In genomic region chr6:84392292-84392691, GRCh38 we compare ENCODE assay signal across 20 cellular contexts.
A peak's percentile ranks its signal among the peaks of the same experiment; 100 is the strongest.
DNase-seq lines count a peak whose midpoint lies in the region; ATAC-seq and TF ChIP-seq lines count a peak whose summit lies in the region.
"Had no signal": no experiment of that assay in that cellular context is flagged by ENCODE, and none has a peak within 500 bp of the region (broad histone marks: within the 10 kb centered on the region; RNA-seq: fewer than 3 reads in every experiment).

No MANE protein-coding gene starts in this region.

- H3K27ac ChIP-seq in body of pancreas = no peak overlapping the region
- H3K27ac ChIP-seq: 22Rv1, A549, GM23248, HL-60 had no signal

- DNase-seq in AG08395 (ENCODE audit: low spot score) = peak; percentile 20
- peak; percentile 50 for DNase-seq in HFF-Myc (ENCODE audit: extremely low read depth, low read depth)
- DNase-seq in fibroblast of mammary gland (ENCODE audit: low read depth) = peak; percentile 34
- no peak for DNase-seq in body of pancreas
- no peak for DNase-seq in mucosa of gallbladder (ENCODE audit: low spot score)
- DNase-seq: BE2C; C1 segment of cervical spinal cord; CD4-positive, CD25-positive, alpha-beta regulatory T cell; DMS153; DMS79; GF-D8; GM23248 had no signal

- H3K27me3 ChIP-seq in body of pancreas = no peaks in the 10 kb centered on the region
- H3K27me3 ChIP-seq: BE2C had no signal

- no peak for TF ChIP-seq POLR2A in body of pancreas (IDR thresholded peaks at IDR 0.05)

- no peaks in the 10 kb centered on the region for H3K4me1 ChIP-seq in body of pancreas
- H3K4me1 ChIP-seq: A549, BE2C, HAP-1 had no signal

- H3K36me3 ChIP-seq in body of pancreas (replicated peaks in 1 of 2; ENCODE audit: insufficient read depth in 1 of 2, low read depth in 2 of 2) = no peaks in the 10 kb centered on the region
- H3K36me3 ChIP-seq: BE2C, HAP-1 had no signal

- TF ChIP-seq CTCF in HFF-Myc (IDR thresholded peaks at IDR 0.05; ENCODE audit: low read depth, low read length, missing control alignments) (no peak), fibroblast of mammary gland (conservative IDR thresholded peaks at IDR 0.05; ENCODE audit: control insufficient read depth, insufficient read depth, low read depth, low read length) (no peak), body of pancreas (IDR thresholded peaks at IDR 0.05) (no peak)

- 44 to 61% methylated on average over 2 of the region's 2 CpGs for WGBS in body of pancreas, 2 donors

- intact Hi-C loops in body of pancreas (cut with DNase I) = no loop called here

- peaks cover 0 to 4% (median 0%) of the 10 kb centered on the region in 3 donors for H3K9me3 ChIP-seq in body of pancreas
- H3K9me3 ChIP-seq: A549, BE2C, HAP-1 had no signal

- no peak overlapping the region for H3K4me3 ChIP-seq in HFF-Myc (replicated peaks; ENCODE audit: low read depth, low read length)
- H3K4me3 ChIP-seq in fibroblast of mammary gland (ENCODE audit: control insufficient read depth, low read depth, low read length) = no peak overlapping the region
- no peak overlapping the region for H3K4me3 ChIP-seq in body of pancreas
- H3K4me3 ChIP-seq: A549, GM12878, GM23248, HAP-1 had no signal

- ATAC-seq in SK-N-SH treated with all-trans-retinoic acid at 6 μM for 48 hours (peak; percentile 66; the same call in 1 of the 3 replicates), GM18868 (IDR thresholded peaks at IDR 0.05; ENCODE audit: unreplicated experiment) (no peak), GM19455 (IDR thresholded peaks at IDR 0.05; ENCODE audit: unreplicated experiment) (no peak), body of pancreas (no peak)
- ATAC-seq: A549, GM12878 had no signal

TF ChIP-seq in SK-N-SH treated with all-trans-retinoic acid at 6 μM for 48 hours, 23 proteins besides CTCF, POLR2A, EP300 and RAD21:
- TF ChIP-seq, protein P1, sequence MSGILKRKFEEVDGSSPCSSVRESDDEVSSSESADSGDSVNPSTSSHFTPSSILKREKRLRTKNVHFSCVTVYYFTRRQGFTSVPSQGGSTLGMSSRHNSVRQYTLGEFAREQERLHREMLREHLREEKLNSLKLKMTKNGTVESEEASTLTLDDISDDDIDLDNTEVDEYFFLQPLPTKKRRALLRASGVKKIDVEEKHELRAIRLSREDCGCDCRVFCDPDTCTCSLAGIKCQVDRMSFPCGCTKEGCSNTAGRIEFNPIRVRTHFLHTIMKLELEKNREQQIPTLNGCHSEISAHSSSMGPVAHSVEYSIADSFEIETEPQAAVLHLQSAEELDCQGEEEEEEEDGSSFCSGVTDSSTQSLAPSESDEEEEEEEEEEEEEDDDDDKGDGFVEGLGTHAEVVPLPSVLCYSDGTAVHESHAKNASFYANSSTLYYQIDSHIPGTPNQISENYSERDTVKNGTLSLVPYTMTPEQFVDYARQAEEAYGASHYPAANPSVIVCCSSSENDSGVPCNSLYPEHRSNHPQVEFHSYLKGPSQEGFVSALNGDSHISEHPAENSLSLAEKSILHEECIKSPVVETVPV (CRISPR knock-in tag; IDR thresholded peaks at IDR 0.05) = no peak
- TF ChIP-seq ZNF565 (CRISPR knock-in tag; conservative IDR thresholded peaks at IDR 0.05; ENCODE audit: low read depth) (no peak), TSHZ2 (CRISPR knock-in tag; IDR thresholded peaks at IDR 0.05) (peak; percentile 90), GLIS3 (CRISPR knock-in tag; IDR thresholded peaks at IDR 0.05) (no peak), TCF4 (CRISPR knock-in tag; IDR thresholded peaks at IDR 0.05; ENCODE audit: borderline replicate concordance) (peak; percentile 97), RARB (CRISPR knock-in tag; IDR thresholded peaks at IDR 0.05) (no peak), ZFP3 (CRISPR knock-in tag; IDR thresholded peaks at IDR 0.05) (no peak)

Comparison
In these comparisons a context has a peak if more than half of its experiments do, and no peak if none do; other contexts are left out.
1. DNase-seq: peak in AG08395 (single experiment), HFF-Myc (single experiment) and fibroblast of mammary gland (single experiment); none in body of pancreas (0 of 4) and mucosa of gallbladder (single experiment).